Comparison of ENCODE assay signal across 8 cellular contexts in the genomic region with DNA sequence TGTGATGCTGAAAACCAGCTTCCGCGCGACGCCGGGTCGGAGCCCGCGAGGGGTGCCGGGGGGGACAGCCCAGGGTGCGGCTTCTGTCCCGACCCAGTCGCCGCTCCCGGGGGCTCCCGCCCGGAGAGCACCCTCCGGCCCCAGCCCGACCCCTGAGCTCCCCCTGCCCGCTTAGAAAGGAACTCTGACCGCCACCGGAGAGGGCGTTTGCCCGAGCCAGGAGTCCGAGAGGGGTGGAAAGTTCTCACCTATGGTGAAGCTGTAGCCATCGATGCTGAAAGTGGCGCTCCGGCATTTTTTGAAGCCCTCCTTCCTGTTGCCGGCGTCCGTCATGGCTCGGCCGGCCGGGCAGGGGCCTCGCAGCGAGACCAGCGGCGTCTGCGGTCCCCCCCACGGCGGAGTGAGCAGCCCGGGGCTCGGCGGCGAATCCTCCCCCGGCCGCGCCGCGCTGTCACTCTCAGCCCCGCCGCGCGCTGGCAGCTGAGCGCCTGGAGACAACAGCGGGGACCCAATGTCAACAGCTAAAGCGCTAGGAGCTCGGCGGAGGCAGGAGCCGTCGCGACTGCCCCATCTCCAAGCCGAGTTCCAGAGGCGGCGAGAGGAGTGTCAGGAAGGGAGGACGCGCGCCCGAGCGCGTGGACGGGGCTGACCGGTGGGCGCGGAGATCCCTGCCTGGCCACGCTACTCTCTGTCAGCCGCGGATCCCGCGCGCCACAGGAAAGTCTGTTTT.
DNase-seq lines count a peak whose midpoint lies in the region; ATAC-seq and TF ChIP-seq lines count a peak whose summit lies in the region.

No MANE protein-coding gene starts in this region.

- H3K4me3 ChIP-seq in fibroblast of pulmonary artery (replicated peaks; ENCODE audit: low read depth, low read length) (peak overlapping the region; percentile 37), osteoblast (ENCODE audit: insufficient read depth, low read length) (peak overlapping the region; percentile 40)

- H3K4me2 ChIP-seq in osteoblast (ENCODE audit: insufficient read depth, low read length): peak overlapping the region; percentile 65

- H3K9me3 ChIP-seq in osteoblast (ENCODE audit: low read depth, low read length): no peaks in the 10 kb centered on the region

- H4K20me1 ChIP-seq in osteoblast (ENCODE audit: insufficient read depth, low read length): no peaks in the 10 kb centered on the region

- peaks cover 37% of the 10 kb centered on the region for H3K27me3 ChIP-seq in osteoblast (ENCODE audit: insufficient read depth, low read length)

- no peaks in the 10 kb centered on the region for H3K4me1 ChIP-seq in osteoblast (ENCODE audit: insufficient read depth, low read length)

- peak; percentile 30 for DNase-seq in COLO668 (lab: John Stamatoyannopoulos, UW; ENCODE audit: unreplicated experiment)
- peak; percentile 67 for DNase-seq in NCI-H2171 treated with DMSO at 0.1 percent for 48 hours (lab: John Stamatoyannopoulos, UW)
- no peak for DNase-seq in fibroblast of pulmonary artery (ENCODE audit: low read depth)
- peak; percentile 56 for DNase-seq in osteoblast (ENCODE audit: insufficient read length, low spot score, missing footprints)
- DNase-seq in stimulated activated CD4-positive, alpha-beta T cell treated with anti-CD3 and anti-CD28 coated beads, Interleukin-1b, Interleukin-23, amount 100 ng/mL, for 48 hours: no peak
- DNase-seq in AML-193 (lab: John Stamatoyannopoulos, UW): no peak

- H3K79me2 ChIP-seq in osteoblast (ENCODE audit: insufficient read depth, low read length): no peaks in the 10 kb centered on the region

- no peak overlapping the region for H2AFZ ChIP-seq in osteoblast (ENCODE audit: low read length)

- H3K27ac ChIP-seq in osteoblast (ENCODE audit: low read depth, low read length): no peak overlapping the region

- no peak for TF ChIP-seq CTCF in fibroblast of pulmonary artery (IDR thresholded peaks at IDR 0.05; ENCODE audit: low read length, missing control alignments)
- TF ChIP-seq CTCF in osteoblast (IDR thresholded peaks at IDR 0.05; ENCODE audit: extremely low read depth, low read depth, low read length): no peak

- no peak for ATAC-seq in HG03354 (IDR thresholded peaks at IDR 0.05; ENCODE audit: poor library complexity, severe bottlenecking, unreplicated experiment)
- no peak for ATAC-seq in HG02884 (IDR thresholded peaks at IDR 0.05; ENCODE audit: unreplicated experiment)

- no peaks in the 10 kb centered on the region for H3K36me3 ChIP-seq in osteoblast (ENCODE audit: insufficient read depth, low read length)

Comparison
In these comparisons a context has a peak if more than half of its experiments do, and no peak if none do; other contexts are left out.
1. DNase-seq: peak in COLO668 (single experiment), NCI-H2171 treated with DMSO at 0.1 percent for 48 hours (single experiment) and osteoblast (single experiment); none in fibroblast of pulmonary artery (single experiment), stimulated activated CD4-positive, alpha-beta T cell treated with anti-CD3 and anti-CD28 coated beads, Interleukin-1b, Interleukin-23, amount 100 ng/mL, for 48 hours (single experiment) and AML-193 (0 of 2).